8 cellular contexts compared by ENCODE assay signal in the genomic region with DNA sequence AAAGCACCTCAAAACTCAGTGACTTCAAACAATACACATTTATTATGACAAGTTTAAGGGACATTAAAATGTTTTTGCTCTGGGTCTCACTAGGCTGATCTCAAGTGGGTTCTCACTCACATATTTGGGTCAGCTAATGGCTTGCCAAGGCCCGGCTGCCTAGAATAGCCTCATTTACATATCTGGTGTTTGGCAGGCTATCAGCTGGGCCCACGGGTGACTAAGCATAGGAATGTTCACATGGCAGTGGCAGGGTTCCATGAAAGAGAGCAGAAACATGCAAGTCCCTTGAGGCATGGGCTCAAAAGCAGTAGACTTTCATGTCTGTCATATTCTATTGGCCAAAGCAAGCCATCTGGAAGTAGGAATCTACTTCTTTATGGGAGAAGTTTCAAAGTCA.
A peak's percentile ranks its signal among the peaks of the same experiment; 100 is the strongest.
DNase-seq lines count a peak whose midpoint lies in the region; ATAC-seq, FAIRE-seq and TF ChIP-seq lines count a peak whose summit lies in the region.
"Had no signal": no experiment of that assay in that cellular context is flagged by ENCODE, and none has a peak within 500 bp of the region (broad histone marks: within the 10 kb centered on the region; RNA-seq: fewer than 3 reads in every experiment).

No MANE protein-coding gene starts in this region.

- no peak for TF ChIP-seq CTCF in bronchial epithelial cell (IDR thresholded peaks at IDR 0.05; ENCODE audit: insufficient read depth, low read length, severe bottlenecking)
- TF ChIP-seq CTCF in thyroid gland (IDR thresholded peaks at IDR 0.05): no peak

- ATAC-seq in GM19395 (IDR thresholded peaks at IDR 0.05; ENCODE audit: unreplicated experiment) (no peak), GM18870 (IDR thresholded peaks at IDR 0.05; ENCODE audit: unreplicated experiment) (no peak), GM21423 (IDR thresholded peaks at IDR 0.05; ENCODE audit: unreplicated experiment) (no peak)
- ATAC-seq: activated CD8-positive, alpha-beta T cell treated with anti-CD3 and anti-CD28 coated beads for 36 hours had no signal

- TF ChIP-seq POLR2A in thyroid gland (IDR thresholded peaks at IDR 0.05): no peak

- H3K36me3 ChIP-seq in bronchial epithelial cell (ENCODE audit: control insufficient read depth, insufficient read depth, low read length) (no peaks in the 10 kb centered on the region), thyroid gland (no peaks in the 10 kb centered on the region)

- intact Hi-C loops in thyroid gland (cut with DNase I): no loop called here

- peak; percentile 47 for DNase-seq in HS-5 (ENCODE audit: low read depth)
- peak; percentile 52 for DNase-seq in bronchial epithelial cell (ENCODE audit: low read depth)
- peak; percentile 8 for DNase-seq in iPS-NIHi7 (ENCODE audit: extremely low spot score)
- DNase-seq in thyroid gland: peak; percentile 98
- DNase-seq: activated CD8-positive, alpha-beta T cell treated with anti-CD3 and anti-CD28 coated beads for 36 hours had no signal

- peaks cover 5 to 7% of the 10 kb centered on the region in 2 donors for H3K4me1 ChIP-seq in thyroid gland

- H3K27me3 ChIP-seq in bronchial epithelial cell (ENCODE audit: control insufficient read depth, insufficient read depth, low read length): no peaks in the 10 kb centered on the region
- no peaks in the 10 kb centered on the region for H3K27me3 ChIP-seq in thyroid gland

- H3K27ac ChIP-seq in thyroid gland: peak overlapping the region; percentile 44 to 81 (median 59)

- H3K9me3 ChIP-seq in thyroid gland: no peaks in the 10 kb centered on the region

- FAIRE-seq in bronchial epithelial cell (lab: Jason Lieb, UNC): no peak

- WGBS in thyroid gland, 2 donors: 6 to 7% methylated on average over 2 of the region's 2 CpGs

- no peak overlapping the region for H3K4me3 ChIP-seq in bronchial epithelial cell (ENCODE audit: low read depth, low read length)
- no peak overlapping the region for H3K4me3 ChIP-seq in thyroid gland (replicated peaks in 1 of 3)

Comparison
In these comparisons a context has a peak if more than half of its experiments do, and no peak if none do; other contexts are left out.
1. DNase-seq: peak in every context shown above with its lines; median percentile 98 in thyroid gland; 52 in bronchial epithelial cell; 47 in HS-5; 8 in iPS-NIHi7.